ENCODE assay signal across 8 cellular contexts in genomic region chr5:132526290-132526973, GRCh38. TPM values are rescaled to one million over a fixed set of nuclear protein-coding genes. Genes with fewer than 3 reads are reported as not detected.
DNase-seq lines count a peak whose midpoint lies in the region; ATAC-seq and TF ChIP-seq lines count a peak whose summit lies in the region.

No MANE protein-coding gene starts in this region.

- H3K36me3 ChIP-seq in CD8-positive, alpha-beta memory T cell (ENCODE audit: insufficient read depth, low read length) = no peaks in the 10 kb centered on the region
- H3K36me3 ChIP-seq in MG63 = no peaks in the 10 kb centered on the region
- H3K36me3 ChIP-seq in SU-DHL-6 (ENCODE audit: low read length) = no peaks in the 10 kb centered on the region

- H3K27me3 Mint-ChIP-seq in CD8-positive, alpha-beta memory T cell = peaks cover 2 to 5% of the 10 kb centered on the region in 2 donors
- H3K27me3 Mint-ChIP-seq in MCF 10A (ENCODE audit: insufficient read depth, unreplicated experiment) = peaks cover 23% of the 10 kb centered on the region

- no peak overlapping the region for H3K9ac ChIP-seq in SU-DHL-6 (ENCODE audit: low read length)

- H3K79me2 ChIP-seq in SU-DHL-6 (ENCODE audit: insufficient read depth, low read length) = no peaks in the 10 kb centered on the region

- H3K27ac ChIP-seq in CD8-positive, alpha-beta memory T cell (ENCODE audit: low read depth, low read length) = no peak overlapping the region
- no peak overlapping the region for H3K27ac ChIP-seq in SU-DHL-6 (ENCODE audit: low read depth, low read length)

- BruUV-seq in MCF 10A (replicated peaks; lab: Mats Ljungman, UMichigan) = no TSS peak

- no peak overlapping the region for H3K4me3 ChIP-seq in CD8-positive, alpha-beta memory T cell (ENCODE audit: low read length)
- H3K4me3 ChIP-seq in MG63 = no peak overlapping the region
- H3K4me3 ChIP-seq in SU-DHL-6 (ENCODE audit: insufficient read depth, low read length, poor library complexity, severe bottlenecking) = no peak overlapping the region

- no peaks in the 10 kb centered on the region for H3K9me2 ChIP-seq in SU-DHL-6 (replicated peaks; ENCODE audit: insufficient read depth, low read length)

- no peaks in the 10 kb centered on the region for H3K9me3 Mint-ChIP-seq in CD8-positive, alpha-beta memory T cell
- peaks cover 9% of the 10 kb centered on the region for H3K9me3 Mint-ChIP-seq in MCF 10A (ENCODE audit: unreplicated experiment)

- TF ChIP-seq CTCF in SU-DHL-6 (IDR thresholded peaks at IDR 0.05; ENCODE audit: insufficient read depth, low read length, poor library complexity, severe bottlenecking) (peak; percentile 97), MCF 10A (IDR thresholded peaks at IDR 0.05; ENCODE audit: unreplicated experiment) (peak; percentile 96)

- peaks cover 6% of the 10 kb centered on the region for H3K4me1 ChIP-seq in CD8-positive, alpha-beta memory T cell (ENCODE audit: insufficient read depth, low read length)

- peak overlapping the region in 2 of 7 donors; percentile 25 to 71 for H3K4me3 Mint-ChIP-seq in CD8-positive, alpha-beta memory T cell
- no peak overlapping the region for H3K4me3 Mint-ChIP-seq in MCF 10A (ENCODE audit: unreplicated experiment)

- H3K27ac Mint-ChIP-seq in CD8-positive, alpha-beta memory T cell = no peak overlapping the region
- H3K27ac Mint-ChIP-seq in MCF 10A (ENCODE audit: low read depth, unreplicated experiment) = no peak overlapping the region

- ATAC-seq in GM19372 (IDR thresholded peaks at IDR 0.05; ENCODE audit: low read depth, unreplicated experiment) (peak; percentile 43), HG02840 (IDR thresholded peaks at IDR 0.05; ENCODE audit: low FRiP score, unreplicated experiment) (no peak)

- POLR2A ChIA-PET in CD8-positive, alpha-beta memory T cell (lab: Charles Lee) = no interaction called here
- POLR2A ChIA-PET in MCF 10A (lab: Yijun Ruan, JAX) = interaction anchor here (0.8 to 1.2 kb wide), 5 partner anchors 16 to 77 kb away, joined by 3 to 4 read pairs (median 3); partner anchors contain the start of gene RAD50

- no peaks in the 10 kb centered on the region for H3K9me3 ChIP-seq in CD8-positive, alpha-beta memory T cell (ENCODE audit: low read length)
- H3K9me3 ChIP-seq in MG63 (peaks cover 3% of the 10 kb centered on the region; the same call in 1 of the 2 replicates), SU-DHL-6 (ENCODE audit: insufficient read depth, low read length) (no peaks in the 10 kb centered on the region)

- CTCF ChIA-PET in CD8-positive, alpha-beta memory T cell (lab: Charles Lee) = interaction anchor here (0.6 to 3.2 kb wide), 19 partner anchors 11 to 309 kb away, joined by 3 to 22 read pairs (median 3); partner anchors contain the start of genes RAD50, SHROOM1, SLC22A5 and SOWAHA
- CTCF ChIA-PET in MCF 10A (lab: Yijun Ruan, JAX) = interaction anchor here (0.5 to 3.5 kb wide), 62 partner anchors 10 to 1504 kb away, joined by 3 to 54 read pairs (median 4); partner anchors contain the start of gene RAD50

- no peaks in the 10 kb centered on the region for H3K27me3 ChIP-seq in CD8-positive, alpha-beta memory T cell (ENCODE audit: insufficient read depth, low read length, poor library complexity, severe bottlenecking)
- no peaks in the 10 kb centered on the region; the same call in 1 of the 2 replicates for H3K27me3 ChIP-seq in MG63
- no peaks in the 10 kb centered on the region for H3K27me3 ChIP-seq in SU-DHL-6 (ENCODE audit: low read length)

- peak overlapping the region; percentile 58 for H3K4me2 ChIP-seq in SU-DHL-6 (ENCODE audit: low read depth, low read length, poor library complexity, severe bottlenecking)

- intact Hi-C loops in MCF 10A (cut with micrococcal nuclease) = loop anchor here (1.0 kb wide), 4 partner anchors 188 to 357 kb away; partner anchors contain the start of genes GDF9 and UQCRQ

- no peaks in the 10 kb centered on the region for H3F3A ChIP-seq in SU-DHL-6 (ENCODE audit: insufficient read depth)

- peak overlapping the region; percentile 67 for H2AFZ ChIP-seq in SU-DHL-6 (ENCODE audit: low read depth, low read length, severe bottlenecking)

- DNase-seq in CD8-positive, alpha-beta memory T cell = peak in 4 of 5 donors; percentile 5 to 50 (median 44)
- DNase-seq in MG63 (peak; percentile 18), MCF 10A (ENCODE audit: unreplicated experiment) (peak; percentile 83), islet precursor cell (peak; percentile 68)
- DNase-seq in stimulated activated CD4-positive, alpha-beta T cell treated with anti-CD3 and anti-CD28 coated beads, Interleukin-4, amount 100 ng/mL, for 1 hour = peak; percentile 29

- H3K4me1 Mint-ChIP-seq in CD8-positive, alpha-beta memory T cell = peaks cover 4 to 19% (median 10%) of the 10 kb centered on the region in 3 donors
- H3K4me1 Mint-ChIP-seq in MCF 10A (ENCODE audit: insufficient read depth, unreplicated experiment) = no peaks in the 10 kb centered on the region

- H4K20me1 ChIP-seq in SU-DHL-6 (ENCODE audit: low read depth, low read length) = no peaks in the 10 kb centered on the region

- H3K36me3 Mint-ChIP-seq in CD8-positive, alpha-beta memory T cell = peaks cover 0 to 2% (median 0%) of the 10 kb centered on the region in 3 donors
- no peaks in the 10 kb centered on the region for H3K36me3 Mint-ChIP-seq in MCF 10A (ENCODE audit: insufficient read depth, unreplicated experiment)

RNA-seq across cellular contexts. Expression of gene IL5, which starts 16.9 kb away (rescaled TPM):
- total RNA-seq in CD8-positive, alpha-beta memory T cell = 10 to 100 TPM; 83.0 to 84.3 TPM
- polyA plus RNA-seq in CD8-positive, alpha-beta memory T cell = not detected
- not detected in 2 replicates for total RNA-seq in MG63 (2014; rRNA removed; shearing (Covaris generic); ENCODE audit: low replicate concordance)
- total RNA-seq in MCF 10A (2022) = not detected in 2 replicates

RNA-seq across cellular contexts. Expression of gene RAD50, which starts 30.3 kb away (rescaled TPM):
- total RNA-seq in CD8-positive, alpha-beta memory T cell = 10 to 100 TPM; 45.2 to 48.3 TPM
- 34.6 TPM for polyA plus RNA-seq in CD8-positive, alpha-beta memory T cell
- total RNA-seq in MG63 (2014; rRNA removed; shearing (Covaris generic); ENCODE audit: low replicate concordance) = 35.7 and 47.7 TPM in 2 replicates
- 145 TPM in 2 replicates for total RNA-seq in MCF 10A (2022)

RNA-seq across cellular contexts. Expression of gene IRF1, which starts 35.9 kb away (rescaled TPM):
- 100 to 1,000 TPM; 115 to 121 TPM for total RNA-seq in CD8-positive, alpha-beta memory T cell
- polyA plus RNA-seq in CD8-positive, alpha-beta memory T cell = 204 TPM
- 14.2 and 34.7 TPM in 2 replicates for total RNA-seq in MG63 (2014; rRNA removed; shearing (Covaris generic); ENCODE audit: low replicate concordance)
- total RNA-seq in MCF 10A (2022) = 18.7 and 23.0 TPM in 2 replicates

Comparison
In these comparisons a context has a peak if more than half of its experiments do, and no peak if none do; other contexts are left out.
1. DNase-seq: peak in every context shown above with its lines; median percentile 83 in MCF 10A; 68 in islet precursor cell; 44 in CD8-positive, alpha-beta memory T cell; 29 in stimulated activated CD4-positive, alpha-beta T cell treated with anti-CD3 and anti-CD28 coated beads, Interleukin-4, amount 100 ng/mL, for 1 hour; 18 in MG63.
2. RNA of gene IL5, which starts 16.9 kb away (total RNA-seq): 83.0 to 84.3 TPM in CD8-positive, alpha-beta memory T cell; not detected in MCF 10A and not detected in MG63; every median in the first group is over 10 times any median in the second.